9 cellular contexts compared by ENCODE assay signal in the genomic region with DNA sequence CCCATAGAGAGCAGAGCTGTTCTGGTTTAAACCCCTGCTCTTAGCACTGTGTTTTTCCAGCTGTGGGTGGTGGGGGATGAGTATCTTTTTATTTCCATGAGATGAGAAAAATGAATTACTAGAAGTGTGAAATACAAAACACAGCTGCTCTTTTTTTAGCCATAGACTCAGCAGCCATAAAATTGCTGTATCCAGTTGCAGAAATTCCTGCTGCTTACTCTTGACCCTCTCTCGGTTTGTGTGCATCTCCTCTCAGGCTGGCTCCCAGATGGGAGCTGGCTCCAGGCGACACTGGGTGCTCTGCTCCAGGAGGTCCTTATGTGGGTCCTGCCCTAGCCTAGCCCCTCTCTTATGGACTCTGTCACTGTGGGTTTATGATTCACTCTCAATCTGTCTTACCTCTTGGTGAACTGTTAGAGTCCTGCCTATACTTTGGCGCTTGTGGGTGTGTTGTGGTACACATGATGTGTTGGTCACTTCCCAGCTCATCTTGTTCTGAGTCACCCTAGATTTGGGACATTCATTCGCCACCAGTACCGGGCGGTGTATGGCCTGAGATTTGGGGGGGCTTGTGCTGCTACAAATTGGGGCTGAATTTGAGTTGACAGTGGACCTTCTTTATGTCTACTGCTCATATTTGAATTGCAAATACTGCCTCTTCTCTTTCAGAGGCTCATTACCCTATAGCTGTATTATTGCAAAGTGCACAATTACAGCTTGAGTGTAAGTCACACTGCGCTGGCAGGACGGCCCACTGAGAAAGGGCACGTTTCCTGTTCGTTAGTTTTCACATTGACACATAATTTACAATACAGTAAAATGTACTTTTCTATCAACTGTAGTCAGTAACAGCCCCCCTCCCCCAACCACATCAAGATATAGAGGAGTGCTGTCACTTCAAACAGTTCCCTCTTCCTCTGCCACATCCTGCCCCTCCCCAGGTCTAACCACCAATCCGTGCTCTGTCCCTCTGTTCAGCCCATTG. TPM values are rescaled to one million over a fixed set of nuclear protein-coding genes. Genes with fewer than 3 reads are reported as not detected.
A peak's percentile ranks its signal among the peaks of the same experiment; 100 is the strongest.
DNase-seq lines count a peak whose midpoint lies in the region; ATAC-seq and TF ChIP-seq lines count a peak whose summit lies in the region.
"Had no signal": no experiment of that assay in that cellular context is flagged by ENCODE, and none has a peak within 500 bp of the region (broad histone marks: within the 10 kb centered on the region; RNA-seq: fewer than 3 reads in every experiment).

No MANE protein-coding gene starts in this region.

- DNase-seq in HT1080 (ENCODE audit: low read depth) (peak; percentile 47), esophagus muscularis mucosa (ENCODE audit: extremely low spot score) (no peak), ecto neural progenitor cell (ENCODE audit: low spot score) (no peak), NCI-H2171 treated with DMSO at 0.1 percent for 48 hours (lab: John Stamatoyannopoulos, UW) (no peak), NCI-H1092 treated with DMSO at 0.1 percent for 48 hours (lab: John Stamatoyannopoulos, UW) (no peak)
- peak; percentile 9 to 58 for DNase-seq in activated CD4-positive, alpha-beta T cell treated with anti-CD3 and anti-CD28 coated beads, Interleukin-2, amount 50 U/mL, for 24 hours (ENCODE audit: low read depth in 1 of 2, low spot score in 1 of 2)
- DNase-seq in stimulated activated CD4-positive, alpha-beta T cell treated with anti-CD3 and anti-CD28 coated beads, Interleukin-2, amount 100 ng/mL, for 4 hours (ENCODE audit: low read depth): peak; percentile 42

- TF ChIP-seq POLR2A in esophagus muscularis mucosa (IDR thresholded peaks at IDR 0.05; ENCODE audit: low read depth): no peak

- 68% methylated on average over 11 of the region's 11 CpGs for WGBS in esophagus muscularis mucosa

- no peak for TF ChIP-seq EP300 in esophagus muscularis mucosa (IDR thresholded peaks at IDR 0.05)

- peaks cover 14 to 64% (median 49%) of the 10 kb centered on the region in 4 donors for H3K4me1 ChIP-seq in esophagus muscularis mucosa

- no peak overlapping the region for H3K4me3 ChIP-seq in esophagus muscularis mucosa

- TF ChIP-seq CTCF in esophagus muscularis mucosa (IDR thresholded peaks at IDR 0.05): no peak

- peak; percentile 65 for ATAC-seq in GM18907 (IDR thresholded peaks at IDR 0.05; ENCODE audit: unreplicated experiment)

- no peaks in the 10 kb centered on the region for H3K27me3 ChIP-seq in esophagus muscularis mucosa
- H3K27me3 ChIP-seq: neutrophil had no signal

- peaks cover 0 to 60% (median 42%) of the 10 kb centered on the region in 4 donors for H3K36me3 ChIP-seq in esophagus muscularis mucosa

- intact Hi-C loops in esophagus muscularis mucosa (cut with DNase I): loop anchor here (5.0 to 10.0 kb wide), 2 partner anchors 90 to 97 kb away; a partner anchor contains a TSS

- H3K27ac ChIP-seq in esophagus muscularis mucosa (replicated peaks in 1 of 4): peak overlapping the region; percentile 68 to 86 (median 75)
- H3K27ac ChIP-seq: neutrophil had no signal

- H3K9me3 ChIP-seq in esophagus muscularis mucosa: no peaks in the 10 kb centered on the region
- H3K9me3 ChIP-seq: neutrophil had no signal

RNA-seq across cellular contexts. Expression of a gene that starts 46.9 kb away (rescaled TPM):
- total RNA-seq in HT1080 (2014; rRNA removed; shearing (Covaris generic)): not detected in 2 replicates
- polyA plus RNA-seq in HT1080 (2015; cell fraction: cytosol; rRNA removed): not detected in 2 replicates
- 0.23 and 0.33 TPM in 2 replicates for polyA plus RNA-seq in HT1080 (2015; cell fraction: nucleus; rRNA removed)
- total RNA-seq in esophagus muscularis mucosa: under 1 TPM; 0.06 to 0.83 (median 0.40) TPM

Comparison
In these comparisons a context has a peak if more than half of its experiments do, and no peak if none do; other contexts are left out.
1. DNase-seq: peak in HT1080 (single experiment), activated CD4-positive, alpha-beta T cell treated with anti-CD3 and anti-CD28 coated beads, Interleukin-2, amount 50 U/mL, for 24 hours (2 of 2) and stimulated activated CD4-positive, alpha-beta T cell treated with anti-CD3 and anti-CD28 coated beads, Interleukin-2, amount 100 ng/mL, for 4 hours (single experiment); none in esophagus muscularis mucosa (single experiment), ecto neural progenitor cell (single experiment), NCI-H2171 treated with DMSO at 0.1 percent for 48 hours (single experiment) and NCI-H1092 treated with DMSO at 0.1 percent for 48 hours (single experiment).